In the genomic region with DNA sequence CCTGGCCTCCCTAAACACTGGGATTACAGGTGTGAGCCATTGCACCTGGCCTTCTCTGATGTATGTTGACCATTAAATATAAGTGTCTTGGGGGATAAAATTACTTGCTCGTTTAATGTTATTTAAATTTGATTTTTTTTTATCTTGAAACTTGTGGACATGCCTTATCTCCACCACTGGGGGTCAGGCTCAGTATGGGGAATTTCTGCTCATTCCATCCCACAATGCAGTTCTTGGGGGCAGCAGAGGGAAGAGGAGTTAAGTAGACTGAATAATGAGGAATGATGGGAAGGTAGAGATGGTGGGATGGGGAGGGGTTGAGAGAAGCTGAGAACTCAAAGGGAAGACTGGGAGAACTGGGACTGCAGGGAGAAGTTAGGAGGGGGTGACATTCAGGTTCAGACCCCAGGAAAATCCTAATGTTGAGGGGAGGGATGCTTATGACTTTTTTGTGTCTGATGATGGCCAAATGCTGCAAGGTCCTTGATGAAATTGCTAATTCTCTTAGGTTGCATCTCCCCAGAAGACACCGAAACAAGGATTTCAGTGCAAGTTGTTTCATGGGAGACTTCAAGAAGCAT, we compare ENCODE assay signal across 7 cellular contexts.
DNase-seq lines count a peak whose midpoint lies in the region; ATAC-seq and TF ChIP-seq lines count a peak whose summit lies in the region.

No MANE protein-coding gene starts in this region.

- H2BK120ac ChIP-seq in mesendoderm (ENCODE audit: low read depth, low read length), result no peak overlapping the region

- dilution Hi-C loops in mammary epithelial cell (cut with HindIII; ENCODE audit: low sequenced_read_pairs), result no loop called here

- no peaks in the 10 kb centered on the region for H3K79me1 ChIP-seq in mesendoderm (ENCODE audit: low read length)

- H3K4me1 ChIP-seq in mammary epithelial cell (ENCODE audit: insufficient read depth, low read length), result no peaks in the 10 kb centered on the region
- H3K4me1 ChIP-seq in mesendoderm (ENCODE audit: control insufficient read depth, low read depth, low read length), result peaks cover 2% of the 10 kb centered on the region

- H3K27ac ChIP-seq in mammary epithelial cell (ENCODE audit: insufficient read depth, low read depth, low read length) (no peak overlapping the region), mesendoderm (ENCODE audit: low read depth, low read length) (no peak overlapping the region)

- H2AK5ac ChIP-seq in mesendoderm (ENCODE audit: low read length), result no peak overlapping the region

- H4K8ac ChIP-seq in mesendoderm (ENCODE audit: low read depth, low read length), result no peak overlapping the region

- CTCF ChIA-PET in mammary epithelial cell (lab: Charles Lee; ENCODE audit: low non-redundant PET), result no interaction called here

- H2AFZ ChIP-seq in mammary epithelial cell (ENCODE audit: low read depth, low read length), result no peak overlapping the region

- no peak overlapping the region for H4K5ac ChIP-seq in mesendoderm (ENCODE audit: low read length)

- H2BK5ac ChIP-seq in mesendoderm (ENCODE audit: low read length), result no peak overlapping the region

- H3K9me3 ChIP-seq in mammary epithelial cell (replicated peaks; ENCODE audit: insufficient read depth, low read length), result peaks cover 3% of the 10 kb centered on the region

- H2BK15ac ChIP-seq in mesendoderm (replicated peaks; ENCODE audit: low read depth), result no peak overlapping the region

- H3K79me2 ChIP-seq in mammary epithelial cell (ENCODE audit: insufficient read depth, low read length) (no peaks in the 10 kb centered on the region), mesendoderm (ENCODE audit: control insufficient read depth, insufficient read depth, low read length) (no peaks in the 10 kb centered on the region)

- 42% methylated on average over 2 of the region's 2 CpGs for WGBS in mammary epithelial cell (ENCODE audit: low coverage, missing lambda C conversion rate)
- WGBS in mesendoderm (ENCODE audit: extremely low coverage, insufficient coverage, low lambda C conversion rate), result no CpG with 5 or more reads among the region's 2 CpGs

- in situ Hi-C loops in mammary epithelial cell (cut with MboI; ENCODE audit: low sequenced_read_pairs in 2 of 2), result loop anchor here (10.0 to 25.0 kb wide), 2 partner anchors 497 to 650 kb away; partner anchors contain the start of gene CTAGE1 (in 1 of the 2)

- peak overlapping the region; percentile 4 for H3K56ac ChIP-seq in mesendoderm (ENCODE audit: low read length)

- H3K9ac ChIP-seq in mammary epithelial cell (ENCODE audit: insufficient read depth, low read length), result no peak overlapping the region
- H3K9ac ChIP-seq in mesendoderm (ENCODE audit: low read length), result no peak overlapping the region

- no peak overlapping the region for H3K4me2 ChIP-seq in mammary epithelial cell (ENCODE audit: insufficient read depth, low read depth, low read length)
- no peak overlapping the region for H3K4me2 ChIP-seq in mesendoderm (ENCODE audit: low read length)

- H3K27me3 ChIP-seq in mammary epithelial cell (ENCODE audit: insufficient read depth, low read length) (peaks cover 7% of the 10 kb centered on the region), mesendoderm (ENCODE audit: insufficient read depth, low read length, poor library complexity) (peaks cover 2% of the 10 kb centered on the region)

- peak overlapping the region; percentile 77 for H3K4ac ChIP-seq in mesendoderm (ENCODE audit: low read depth, low read length)

- BruUV-seq in mammary epithelial cell (replicated peaks; lab: Mats Ljungman, UMichigan), result no TSS peak

- peak; percentile 36 for DNase-seq in GM12865 (ENCODE audit: low read depth)
- peak; percentile 88 for DNase-seq in NCI-H146 (lab: John Stamatoyannopoulos, UW)
- DNase-seq in mammary epithelial cell, result peak; percentile 25
- DNase-seq in mesendoderm, result peak; percentile 94
- DNase-seq in cerebellum (ENCODE audit: low spot score), result no peak
- no peak for DNase-seq in NOMO-1 (lab: John Stamatoyannopoulos, UW; ENCODE audit: unreplicated experiment in 2 of 2)

- ATAC-seq in GM18867 (IDR thresholded peaks at IDR 0.05; ENCODE audit: unreplicated experiment), result no peak

- H3K23ac ChIP-seq in mesendoderm (ENCODE audit: low read length), result no peak overlapping the region

- no peak overlapping the region for H3K18ac ChIP-seq in mesendoderm (ENCODE audit: low read length)

- H3K4me3 ChIP-seq in GM12865 (ENCODE audit: low read depth, low read length) (no peak overlapping the region), mammary epithelial cell (replicated peaks in 1 of 3; ENCODE audit: insufficient read depth in 1 of 3, low read depth in 2 of 3, low read length in 3 of 3) (no peak overlapping the region), mesendoderm (ENCODE audit: low read length) (no peak overlapping the region)

- no peaks in the 10 kb centered on the region for H4K20me1 ChIP-seq in mammary epithelial cell (ENCODE audit: insufficient read depth, low read length)

- TF ChIP-seq CTCF in GM12865 (IDR thresholded peaks at IDR 0.05; ENCODE audit: insufficient read depth, low read depth, low read length, missing control alignments) (peak; percentile 32), mammary epithelial cell (conservative IDR thresholded peaks at IDR 0.05 in 1 of 2, IDR thresholded peaks at IDR 0.05 in 1 of 2; ENCODE audit: extremely low read depth in 1 of 2, insufficient read depth in 1 of 2, low read depth in 1 of 2, low read length in 2 of 2) (peak; percentile 46 to 66)

- intact Hi-C loops in mammary epithelial cell (cut with micrococcal nuclease), result loop anchor here (1.0 kb wide), 2 partner anchors 41 to 648 kb away; no protein-coding TSS in a partner anchor

- H3K36me3 ChIP-seq in mammary epithelial cell (ENCODE audit: insufficient read depth, low read length), result no peaks in the 10 kb centered on the region
- no peaks in the 10 kb centered on the region for H3K36me3 ChIP-seq in mesendoderm (ENCODE audit: control insufficient read depth, insufficient read depth, low read length)

Comparison
In these comparisons a context has a peak if more than half of its experiments do, and no peak if none do; other contexts are left out.
1. DNase-seq: peak in GM12865 (single experiment), NCI-H146 (single experiment), mammary epithelial cell (single experiment) and mesendoderm (single experiment); none in cerebellum (single experiment) and NOMO-1 (0 of 2).